ENCODE assay signal across 15 cellular contexts in genomic region chr2:39530423-39530866, GRCh38.
DNase-seq lines count a peak whose midpoint lies in the region; ATAC-seq and TF ChIP-seq lines count a peak whose summit lies in the region.
"Had no signal": no experiment of that assay in that cellular context is flagged by ENCODE, and none has a peak within 500 bp of the region (broad histone marks: within the 10 kb centered on the region; RNA-seq: fewer than 3 reads in every experiment).

No MANE protein-coding gene starts in this region.

- H3K36me3 ChIP-seq in BLaER1, result no peaks in the 10 kb centered on the region

- H3K9me3 ChIP-seq in BLaER1, result no peaks in the 10 kb centered on the region

- H3K27ac ChIP-seq in BLaER1, result no peak overlapping the region

- H3K4me3 Mint-ChIP-seq in chondrocyte (ENCODE audit: unreplicated experiment) (no peak overlapping the region), nephron (no peak overlapping the region)
- H3K4me3 Mint-ChIP-seq: natural killer cell had no signal

- no peak for ATAC-seq in GM19455 (IDR thresholded peaks at IDR 0.05; ENCODE audit: unreplicated experiment)
- ATAC-seq: natural killer cell had no signal

- H3K9me3 Mint-ChIP-seq in chondrocyte (ENCODE audit: low read depth) (no peaks in the 10 kb centered on the region), nephron (peaks cover 2% of the 10 kb centered on the region)
- H3K9me3 Mint-ChIP-seq: natural killer cell had no signal

- peak overlapping the region; percentile 67 for H3K4me2 ChIP-seq in BLaER1

- peak; percentile 22 for DNase-seq in NAMALWA (ENCODE audit: low spot score)
- no peak for DNase-seq in chondrocyte (ENCODE audit: low spot score)
- no peak for DNase-seq in middle frontal gyrus (ENCODE audit: extremely low spot score, low spot score)
- DNase-seq in NCI-H2029 treated with DMSO at 0.1 percent for 48 hours (lab: John Stamatoyannopoulos, UW), result no peak
- DNase-seq in activated CD8-positive, alpha-beta memory T cell treated with anti-CD3 and anti-CD28 coated beads, Interleukin-2, amount 50 U/mL, for 48 hours, result no peak
- DNase-seq: activated naive CD4-positive, alpha-beta T cell treated with anti-CD3 and anti-CD28 coated beads, Interleukin-2, amount 50 U/mL, for 16 hours; DMS153; natural killer cell; NCI-H2171; SIG-M5; stimulated activated CD4-positive, alpha-beta T cell treated with anti-CD3 and anti-CD28 coated beads, Interleukin-15, amount 100 ng/mL, for 24 hours; stimulated activated naive CD4-positive, alpha-beta T cell treated with Interleukin-2 at 50 U/mL for 16 hours had no signal

- H3K9ac ChIP-seq in BLaER1, result no peak overlapping the region

- peak; percentile 77 for TF ChIP-seq CTCF in chondrocyte (IDR thresholded peaks at IDR 0.05)
- peak in 2 of 3 experiments; percentile 20 to 26 for TF ChIP-seq CTCF in nephron (IDR thresholded peaks at IDR 0.05; ENCODE audit: unreplicated experiment in 3 of 3)

- H4K20me1 ChIP-seq in BLaER1, result no peaks in the 10 kb centered on the region

- peaks cover 44% of the 10 kb centered on the region for H3K4me1 Mint-ChIP-seq in chondrocyte (ENCODE audit: low read depth)
- peaks cover 24% of the 10 kb centered on the region for H3K4me1 Mint-ChIP-seq in nephron
- H3K4me1 Mint-ChIP-seq: natural killer cell had no signal

- H3K27me3 Mint-ChIP-seq in chondrocyte (ENCODE audit: low read depth) (no peaks in the 10 kb centered on the region), nephron (ENCODE audit: low read depth) (no peaks in the 10 kb centered on the region)

- no peaks in the 10 kb centered on the region for H3K27me3 ChIP-seq in BLaER1

- no peak overlapping the region for H3K4me3 ChIP-seq in BLaER1

- peaks cover 52% of the 10 kb centered on the region for H3K4me1 ChIP-seq in BLaER1

- H3K36me3 Mint-ChIP-seq in chondrocyte (ENCODE audit: low read depth) (no peaks in the 10 kb centered on the region), nephron (ENCODE audit: low read depth) (no peaks in the 10 kb centered on the region)
- H3K36me3 Mint-ChIP-seq: natural killer cell had no signal

- H3K27ac Mint-ChIP-seq in chondrocyte (ENCODE audit: unreplicated experiment), result peak overlapping the region; percentile 73
- H3K27ac Mint-ChIP-seq in nephron, result peak overlapping the region; percentile 54 to 79 (median 74)
- H3K27ac Mint-ChIP-seq: natural killer cell had no signal
